Comparison of ENCODE assay signal across 35 cellular contexts in genomic region chr1:160079448-160079847, GRCh38. TPM values are rescaled to one million over a fixed set of nuclear protein-coding genes. Genes with fewer than 3 reads are reported as not detected.
"Had no signal": no experiment of that assay in that cellular context is flagged by ENCODE, and none has a peak within 500 bp of the region (broad histone marks: within the 10 kb centered on the region; RNA-seq: fewer than 3 reads in every experiment).

No MANE protein-coding gene starts in this region.

- DNase-seq: activated CD4-positive, alpha-beta memory T cell treated with anti-CD3 and anti-CD28 coated beads, Interleukin-2, amount 10 ng/mL, durations not matched to agents 7 days and 5 days; activated CD4-positive, alpha-beta T cell treated with anti-CD3 and anti-CD28 coated beads for 1 hour; activated CD4-positive, alpha-beta T cell treated with anti-CD3 and anti-CD28 coated beads for 48 hours; activated CD4-positive, CD25-positive, alpha-beta regulatory T cell; activated CD8-positive, alpha-beta memory T cell treated with anti-CD3 and anti-CD28 coated beads for 24 hours; activated CD8-positive, alpha-beta memory T cell treated with anti-CD3 and anti-CD28 coated beads, Interleukin-2, amount 10 ng/mL, durations not matched to agents 7 days and 5 days; activated CD8-positive, alpha-beta memory T cell treated with anti-CD3 and anti-CD28 coated beads, Interleukin-2, amount 50 U/mL, for 48 hours; activated effector memory CD4-positive, alpha-beta T cell treated with Interleukin-2 at 50 U/mL for 16 hours; activated naive CD4-positive, alpha-beta T cell; activated naive CD4-positive, alpha-beta T cell treated with anti-CD3 and anti-CD28 coated beads, Interleukin-2, amount 50 U/mL, for 16 hours; activated naive CD8-positive, alpha-beta T cell treated with anti-CD3 and anti-CD28 coated beads for 36 hours; activated T-cell treated with anti-CD3 and anti-CD28 coated beads, Interleukin-2, amount 50 U/mL, for 48 hours; amniotic stem cell; aorta; brain microvascular endothelial cell; Karpas-422; KBM-7; NCI-H1048; NCI-H1105 treated with DMSO at 0.1 percent for 48 hours; NCI-H1436; NCI-H1694; NCI-H1930; NCI-H2081 treated with DMSO at 0.1 percent for 48 hours; NCI-H345; NCI-H524 treated with DMSO at 0.1 percent for 48 hours; SHP77; SJCRH30; T1000; WERI-Rb-1 had no signal

- H3K36me3 Mint-ChIP-seq: activated CD8-positive, alpha-beta memory T cell treated with anti-CD3 and anti-CD28 coated beads, Interleukin-2, amount 10 ng/mL, durations not matched to agents 7 days and 5 days had no signal

- H3K27ac Mint-ChIP-seq: activated CD4-positive, alpha-beta memory T cell treated with anti-CD3 and anti-CD28 coated beads, Interleukin-2, amount 10 ng/mL, durations not matched to agents 7 days and 5 days; activated CD8-positive, alpha-beta memory T cell treated with anti-CD3 and anti-CD28 coated beads, Interleukin-2, amount 10 ng/mL, durations not matched to agents 7 days and 5 days; activated naive CD8-positive, alpha-beta T cell treated with anti-CD3 and anti-CD28 coated beads for 36 hours had no signal

- H3K4me3 Mint-ChIP-seq: activated CD4-positive, alpha-beta memory T cell treated with anti-CD3 and anti-CD28 coated beads, Interleukin-2, amount 10 ng/mL, durations not matched to agents 7 days and 5 days; activated CD8-positive, alpha-beta memory T cell treated with anti-CD3 and anti-CD28 coated beads, Interleukin-2, amount 10 ng/mL, durations not matched to agents 7 days and 5 days; activated naive CD8-positive, alpha-beta T cell treated with anti-CD3 and anti-CD28 coated beads for 36 hours had no signal

- H3K27ac ChIP-seq: brain microvascular endothelial cell, SJCRH30, SK-N-MC, WERI-Rb-1 had no signal

- H3K9me3 Mint-ChIP-seq: activated CD4-positive, alpha-beta memory T cell treated with anti-CD3 and anti-CD28 coated beads, Interleukin-2, amount 10 ng/mL, durations not matched to agents 7 days and 5 days; activated naive CD8-positive, alpha-beta T cell treated with anti-CD3 and anti-CD28 coated beads for 36 hours had no signal

- H3K4me1 ChIP-seq: SJCRH30 had no signal

- H3K9me3 ChIP-seq: SJCRH30 had no signal

- H3K36me3 ChIP-seq: brain microvascular endothelial cell, SJCRH30, WERI-Rb-1 had no signal

- H3K4me3 ChIP-seq: SJCRH30, SK-N-MC had no signal

RNA-seq across cellular contexts. Expression of gene KCNJ9, which starts 1.9 kb away (rescaled TPM):
- total RNA-seq: activated CD4-positive, alpha-beta memory T cell treated with anti-CD3 and anti-CD28 coated beads, Interleukin-2, amount 10 ng/mL, durations not matched to agents 7 days and 5 days; activated CD8-positive, alpha-beta memory T cell treated with anti-CD3 and anti-CD28 coated beads, Interleukin-2, amount 10 ng/mL, durations not matched to agents 7 days and 5 days; aorta; NCI-H460; RPMI7951; SJCRH30; T-helper 1 cell treated with Interleukin-12 subunit alpha and Interleukin-12 subunit beta and Interleukin-4 antibody, amounts not matched to agents 30 ng/mL and 1 ng/mL, for 36 hours; T-helper 2 cell treated with Interferon-gamma antibody and Interleukin-4, amounts not matched to agents 100 ng/mL and 5 ng/mL, for 36 hours had no signal
- polyA plus RNA-seq: aorta had no signal

RNA-seq across cellular contexts. Expression of gene KCNJ10, which starts 9.5 kb away (rescaled TPM):
- total RNA-seq: activated CD4-positive, alpha-beta memory T cell treated with anti-CD3 and anti-CD28 coated beads, Interleukin-2, amount 10 ng/mL, durations not matched to agents 7 days and 5 days; activated CD8-positive, alpha-beta memory T cell treated with anti-CD3 and anti-CD28 coated beads, Interleukin-2, amount 10 ng/mL, durations not matched to agents 7 days and 5 days; activated naive CD8-positive, alpha-beta T cell treated with anti-CD3 and anti-CD28 coated beads for 36 hours; MCF 10A; NCI-H460; T-helper 1 cell treated with Interleukin-12 subunit alpha and Interleukin-12 subunit beta and Interleukin-4 antibody, amounts not matched to agents 30 ng/mL and 1 ng/mL, for 36 hours; T-helper 2 cell treated with Interferon-gamma antibody and Interleukin-4, amounts not matched to agents 100 ng/mL and 5 ng/mL, for 36 hours had no signal

RNA-seq across cellular contexts. Expression of gene ATP1A2, which starts 36.1 kb away (rescaled TPM):
- total RNA-seq: activated CD4-positive, alpha-beta memory T cell treated with anti-CD3 and anti-CD28 coated beads, Interleukin-2, amount 10 ng/mL, durations not matched to agents 7 days and 5 days; activated CD8-positive, alpha-beta memory T cell treated with anti-CD3 and anti-CD28 coated beads, Interleukin-2, amount 10 ng/mL, durations not matched to agents 7 days and 5 days; activated naive CD8-positive, alpha-beta T cell treated with anti-CD3 and anti-CD28 coated beads for 36 hours; MCF 10A; RPMI7951; T-helper 1 cell treated with Interleukin-12 subunit alpha and Interleukin-12 subunit beta and Interleukin-4 antibody, amounts not matched to agents 30 ng/mL and 1 ng/mL, for 36 hours; T-helper 2 cell treated with Interferon-gamma antibody and Interleukin-4, amounts not matched to agents 100 ng/mL and 5 ng/mL, for 36 hours had no signal
